In the genomic region with DNA sequence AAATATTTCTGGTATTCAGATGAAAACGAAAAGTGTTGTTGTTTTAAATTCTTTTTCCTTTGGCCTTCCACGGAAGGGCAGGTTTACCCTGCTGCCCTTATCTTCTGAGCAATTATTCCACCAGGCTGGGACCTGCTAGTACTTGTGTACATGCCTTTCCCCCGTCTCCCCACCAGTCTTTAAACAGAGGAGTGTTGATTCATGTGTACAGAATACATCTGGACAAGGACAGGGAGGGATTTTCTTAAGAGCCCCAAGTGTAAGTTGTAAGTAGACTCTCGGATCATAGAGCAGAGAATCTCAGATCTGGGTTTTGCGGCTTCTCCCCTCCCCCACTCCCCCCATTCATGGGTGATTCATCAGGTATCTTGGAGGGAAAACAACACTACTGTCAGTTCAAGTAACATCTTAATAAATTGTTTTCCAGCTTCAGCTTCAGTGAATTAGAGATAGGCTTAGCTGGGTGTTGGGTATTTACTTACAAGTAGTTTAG, we compare ENCODE assay signal across 9 cellular contexts.
DNase-seq lines count a peak whose midpoint lies in the region; ATAC-seq, FAIRE-seq and TF ChIP-seq lines count a peak whose summit lies in the region.
"Had no signal": no experiment of that assay in that cellular context is flagged by ENCODE, and none has a peak within 500 bp of the region (broad histone marks: within the 10 kb centered on the region; RNA-seq: fewer than 3 reads in every experiment).

No MANE protein-coding gene starts in this region.

- peak overlapping the region; percentile 1 for H3K27ac ChIP-seq in colonic mucosa

- H3K9me3 Mint-ChIP-seq in progenitor cell of endocrine pancreas (ENCODE audit: low read depth) = no peaks in the 10 kb centered on the region

- ATAC-seq in HG02970 (IDR thresholded peaks at IDR 0.05; ENCODE audit: low FRiP score, unreplicated experiment) (no peak), GM18520 (IDR thresholded peaks at IDR 0.05; ENCODE audit: unreplicated experiment) (no peak), HG03521 (IDR thresholded peaks at IDR 0.05; ENCODE audit: unreplicated experiment) (no peak)

- H3K27ac Mint-ChIP-seq in progenitor cell of endocrine pancreas = peak overlapping the region; percentile 88

- no peak overlapping the region for H3K4me3 Mint-ChIP-seq in progenitor cell of endocrine pancreas (ENCODE audit: low read depth)

- H3K36me3 Mint-ChIP-seq in progenitor cell of endocrine pancreas (ENCODE audit: insufficient read depth) = peaks cover 3% of the 10 kb centered on the region

- H3K4me1 Mint-ChIP-seq in progenitor cell of endocrine pancreas (ENCODE audit: low read depth) = peaks cover 12% of the 10 kb centered on the region

- TF ChIP-seq CTCF in colonic mucosa (IDR thresholded peaks at IDR 0.05) (no peak), progenitor cell of endocrine pancreas (IDR thresholded peaks at IDR 0.05; ENCODE audit: unreplicated experiment) (no peak)

- no peaks in the 10 kb centered on the region for H3K9me3 ChIP-seq in colonic mucosa

- H3K4me3 ChIP-seq in colonic mucosa = no peak overlapping the region

- no peaks in the 10 kb centered on the region for H3K4me1 ChIP-seq in colonic mucosa

- H3K27me3 ChIP-seq in colonic mucosa = no peaks in the 10 kb centered on the region

- no peaks in the 10 kb centered on the region for H3K36me3 ChIP-seq in colonic mucosa

- H3K9ac ChIP-seq in colonic mucosa (ENCODE audit: low read depth in 2 of 2, low read length in 2 of 2) = no peak overlapping the region

- DNase-seq in Daoy (ENCODE audit: low read depth) (peak; percentile 66), RCC 7860 (ENCODE audit: low spot score) (peak; percentile 50), colonic mucosa (no peak), progenitor cell of endocrine pancreas (ENCODE audit: low spot score, unreplicated experiment) (no peak), mesenteric fat pad (ENCODE audit: low spot score) (no peak)
- DNase-seq: NCI-H2081 had no signal

- intact Hi-C loops in colonic mucosa (cut with DNase I) = no loop called here

- no peaks in the 10 kb centered on the region for H3K27me3 Mint-ChIP-seq in progenitor cell of endocrine pancreas

- peak; percentile 63 for FAIRE-seq in RCC 7860 (lab: Jason Lieb, UNC)

Comparison
In these comparisons a context has a peak if more than half of its experiments do, and no peak if none do; other contexts are left out.
1. DNase-seq: peak in Daoy (single experiment) and RCC 7860 (single experiment); none in colonic mucosa (single experiment), progenitor cell of endocrine pancreas (single experiment) and mesenteric fat pad (single experiment).